In genomic region chr15:41102854-41103253, GRCh38 we compare ENCODE assay signal across 19 cellular contexts. TPM values are rescaled to one million over a fixed set of nuclear protein-coding genes. Genes with fewer than 3 reads are reported as not detected.
DNase-seq lines count a peak whose midpoint lies in the region; ATAC-seq and TF ChIP-seq lines count a peak whose summit lies in the region.
"Had no signal": no experiment of that assay in that cellular context is flagged by ENCODE, and none has a peak within 500 bp of the region (broad histone marks: within the 10 kb centered on the region; RNA-seq: fewer than 3 reads in every experiment).

No MANE protein-coding gene starts in this region.

- no peaks in the 10 kb centered on the region for H3K36me3 ChIP-seq in breast epithelium

- CTCF ChIA-PET in MCF 10A (lab: Yijun Ruan, JAX): no interaction called here
- CTCF ChIA-PET in WTC11 (lab: Charles Lee): no interaction called here
- CTCF ChIA-PET in GM10248 (lab: Yijun Ruan, JAX): no interaction called here

- H3K36me3 Mint-ChIP-seq in MCF 10A (ENCODE audit: insufficient read depth, unreplicated experiment): peaks cover 30% of the 10 kb centered on the region
- H3K36me3 Mint-ChIP-seq in WTC11: peaks cover 10% of the 10 kb centered on the region
- H3K36me3 Mint-ChIP-seq in stimulated activated naive B cell treated with anti-CD40 and anti-IgM and Interleukin-4, amounts not matched to agents 10 μg/mL and 1 μg/mL and 100 μg/mL, for 72 hours: peaks cover 16 to 23% of the 10 kb centered on the region in 2 donors

- H3K9me3 Mint-ChIP-seq in MCF 10A (ENCODE audit: unreplicated experiment) (no peaks in the 10 kb centered on the region), WTC11 (no peaks in the 10 kb centered on the region)
- H3K9me3 Mint-ChIP-seq in stimulated activated naive B cell treated with anti-CD40 and anti-IgM and Interleukin-4, amounts not matched to agents 10 μg/mL and 1 μg/mL and 100 μg/mL, for 72 hours: no peaks in the 10 kb centered on the region
- H3K9me3 Mint-ChIP-seq: GM23338 had no signal

- DNase-seq in MCF 10A (ENCODE audit: unreplicated experiment) (no peak), breast epithelium (ENCODE audit: low spot score in 2 of 2) (no peak), WTC11 (ENCODE audit: low spot score) (no peak), inferior parietal cortex (ENCODE audit: extremely low spot score) (peak; percentile 8), NCI-H1048 (lab: John Stamatoyannopoulos, UW) (no peak), GM10248 (ENCODE audit: extremely low spot score) (no peak)
- DNase-seq in stimulated activated naive B cell treated with anti-CD40 and anti-IgM and Interleukin-4, amounts not matched to agents 10 μg/mL and 1 μg/mL and 100 μg/mL, for 72 hours: no peak
- DNase-seq: DMS79; NCI-H1417; NCI-H187; NCI-H2107; NCI-H510A; NCI-H748 treated with DMSO at 0.1 percent for 48 hours; NK-92 treated with Interleukin-12 subunit alpha and Interleukin-12 subunit beta, amount 100 ng/mL, for 24 hours had no signal

- POLR2A ChIA-PET in MCF 10A (lab: Yijun Ruan, JAX) (no interaction called here), WTC11 (lab: Charles Lee) (no interaction called here), GM10248 (lab: Yijun Ruan, JAX) (no interaction called here)

- no peaks in the 10 kb centered on the region for H3K9me3 ChIP-seq in breast epithelium
- H3K9me3 ChIP-seq: BLaER1 treated with 17β-estradiol and CSF1 and Interleukin-3, amounts not matched to agents 10 nM and 100 nM had no signal

- H3K27me3 Mint-ChIP-seq in MCF 10A (ENCODE audit: insufficient read depth, unreplicated experiment) (no peaks in the 10 kb centered on the region), WTC11 (ENCODE audit: low read depth) (no peaks in the 10 kb centered on the region)
- no peaks in the 10 kb centered on the region for H3K27me3 Mint-ChIP-seq in stimulated activated naive B cell treated with anti-CD40 and anti-IgM and Interleukin-4, amounts not matched to agents 10 μg/mL and 1 μg/mL and 100 μg/mL, for 72 hours

- H3K4me1 ChIP-seq in breast epithelium: no peaks in the 10 kb centered on the region

- H3K27me3 ChIP-seq in breast epithelium: no peaks in the 10 kb centered on the region
- H3K27me3 ChIP-seq: BLaER1 treated with 17β-estradiol and CSF1 and Interleukin-3, amounts not matched to agents 10 nM and 100 nM had no signal

- no TSS peak for BruUV-seq in MCF 10A (replicated peaks; lab: Mats Ljungman, UMichigan)

- no peak for TF ChIP-seq CTCF in MCF 10A (IDR thresholded peaks at IDR 0.05; ENCODE audit: unreplicated experiment)
- no peak for TF ChIP-seq CTCF in breast epithelium (IDR thresholded peaks at IDR 0.05)
- no peak for TF ChIP-seq CTCF in WTC11 (IDR thresholded peaks at IDR 0.05)
- no peak for TF ChIP-seq CTCF in GM10248 (IDR thresholded peaks at IDR 0.05; ENCODE audit: control extremely low read depth, extremely low read depth, low read depth, missing control alignments)

- H3K4me3 Mint-ChIP-seq in MCF 10A (ENCODE audit: unreplicated experiment) (no peak overlapping the region), WTC11 (no peak overlapping the region)
- H3K4me3 Mint-ChIP-seq in stimulated activated naive B cell treated with anti-CD40 and anti-IgM and Interleukin-4, amounts not matched to agents 10 μg/mL and 1 μg/mL and 100 μg/mL, for 72 hours: no peak overlapping the region
- H3K4me3 Mint-ChIP-seq: GM23338 had no signal

- peaks cover 5% of the 10 kb centered on the region for H3K4me1 Mint-ChIP-seq in MCF 10A (ENCODE audit: insufficient read depth, unreplicated experiment)
- peaks cover 4% of the 10 kb centered on the region for H3K4me1 Mint-ChIP-seq in WTC11
- H3K4me1 Mint-ChIP-seq in stimulated activated naive B cell treated with anti-CD40 and anti-IgM and Interleukin-4, amounts not matched to agents 10 μg/mL and 1 μg/mL and 100 μg/mL, for 72 hours: peaks cover 13 to 29% of the 10 kb centered on the region in 2 donors

- ATAC-seq in WTC11: no peak
- no peak for ATAC-seq in stimulated activated naive B cell treated with anti-CD40 and anti-IgM and Interleukin-4, amounts not matched to agents 10 μg/mL and 1 μg/mL and 100 μg/mL, for 72 hours (replicated peaks)
- ATAC-seq in HG02610 (IDR thresholded peaks at IDR 0.05; ENCODE audit: unreplicated experiment): no peak
- ATAC-seq: GM23338, K562, Right ventricle myocardium inferior had no signal

- no peak overlapping the region for H3K27ac ChIP-seq in breast epithelium
- H3K27ac ChIP-seq: BLaER1 treated with 17β-estradiol and CSF1 and Interleukin-3, amounts not matched to agents 10 nM and 100 nM had no signal

- H3K4me3 ChIP-seq in breast epithelium: no peak overlapping the region
- H3K4me3 ChIP-seq: BLaER1 treated with 17β-estradiol and CSF1 and Interleukin-3, amounts not matched to agents 10 nM and 100 nM; GM23338; K562 had no signal

- TF ChIP-seq POLR2A in breast epithelium (IDR thresholded peaks at IDR 0.05): no peak

- intact Hi-C loops in MCF 10A (cut with micrococcal nuclease) (no loop called here), breast epithelium (cut with DNase I; ENCODE audit: low total_unique reads) (no loop called here)

- peak overlapping the region; percentile 2 for H3K27ac Mint-ChIP-seq in MCF 10A (ENCODE audit: low read depth, unreplicated experiment)
- peak overlapping the region; percentile 67; the same call in 1 of the 2 replicates for H3K27ac Mint-ChIP-seq in WTC11
- H3K27ac Mint-ChIP-seq in stimulated activated naive B cell treated with anti-CD40 and anti-IgM and Interleukin-4, amounts not matched to agents 10 μg/mL and 1 μg/mL and 100 μg/mL, for 72 hours: peak overlapping the region; percentile 43
- H3K27ac Mint-ChIP-seq: GM23338 had no signal

TF ChIP-seq in WTC11, 78 proteins besides CTCF, POLR2A, EP300 and RAD21 (continues in another document):
- TF ChIP-seq ZBTB43 (CRISPR knock-in tag; IDR thresholded peaks at IDR 0.05) (no peak), TP53 (CRISPR knock-in tag; IDR thresholded peaks at IDR 0.05) (no peak), ATF2 (CRISPR knock-in tag; IDR thresholded peaks at IDR 0.05; ENCODE audit: borderline replicate concordance, low read depth) (no peak), SMAD4 (CRISPR knock-in tag; IDR thresholded peaks at IDR 0.05) (no peak), CREM (CRISPR knock-in tag; IDR thresholded peaks at IDR 0.05) (no peak), HMGA2 (CRISPR knock-in tag; IDR thresholded peaks at IDR 0.05) (no peak), E2F4 (CRISPR knock-in tag; IDR thresholded peaks at IDR 0.05; ENCODE audit: borderline replicate concordance, low read depth) (no peak), PRDM15 (CRISPR knock-in tag; IDR thresholded peaks at IDR 0.05) (no peak)

RNA-seq across cellular contexts. Expression of gene INO80, which starts 13.2 kb away (rescaled TPM):
- total RNA-seq in MCF 10A (2022) (32.3 and 33.8 TPM in 2 replicates), breast epithelium (10 to 100 TPM; 27.2 to 47.7 (median 42.3) TPM), WTC11 (2021) (19.5 to 20.9 TPM (median 20.6 TPM) in 3 replicates)

Comparison
In these comparisons a context has a peak if more than half of its experiments do, and no peak if none do; other contexts are left out.
1. H3K27ac Mint-ChIP-seq: peak in every context shown above with its lines; median percentile 67 in WTC11; 43 in stimulated activated naive B cell treated with anti-CD40 and anti-IgM and Interleukin-4, amounts not matched to agents 10 μg/mL and 1 μg/mL and 100 μg/mL, for 72 hours; 2 in MCF 10A.